ENCODE assay signal across 8 cellular contexts in the genomic region with DNA sequence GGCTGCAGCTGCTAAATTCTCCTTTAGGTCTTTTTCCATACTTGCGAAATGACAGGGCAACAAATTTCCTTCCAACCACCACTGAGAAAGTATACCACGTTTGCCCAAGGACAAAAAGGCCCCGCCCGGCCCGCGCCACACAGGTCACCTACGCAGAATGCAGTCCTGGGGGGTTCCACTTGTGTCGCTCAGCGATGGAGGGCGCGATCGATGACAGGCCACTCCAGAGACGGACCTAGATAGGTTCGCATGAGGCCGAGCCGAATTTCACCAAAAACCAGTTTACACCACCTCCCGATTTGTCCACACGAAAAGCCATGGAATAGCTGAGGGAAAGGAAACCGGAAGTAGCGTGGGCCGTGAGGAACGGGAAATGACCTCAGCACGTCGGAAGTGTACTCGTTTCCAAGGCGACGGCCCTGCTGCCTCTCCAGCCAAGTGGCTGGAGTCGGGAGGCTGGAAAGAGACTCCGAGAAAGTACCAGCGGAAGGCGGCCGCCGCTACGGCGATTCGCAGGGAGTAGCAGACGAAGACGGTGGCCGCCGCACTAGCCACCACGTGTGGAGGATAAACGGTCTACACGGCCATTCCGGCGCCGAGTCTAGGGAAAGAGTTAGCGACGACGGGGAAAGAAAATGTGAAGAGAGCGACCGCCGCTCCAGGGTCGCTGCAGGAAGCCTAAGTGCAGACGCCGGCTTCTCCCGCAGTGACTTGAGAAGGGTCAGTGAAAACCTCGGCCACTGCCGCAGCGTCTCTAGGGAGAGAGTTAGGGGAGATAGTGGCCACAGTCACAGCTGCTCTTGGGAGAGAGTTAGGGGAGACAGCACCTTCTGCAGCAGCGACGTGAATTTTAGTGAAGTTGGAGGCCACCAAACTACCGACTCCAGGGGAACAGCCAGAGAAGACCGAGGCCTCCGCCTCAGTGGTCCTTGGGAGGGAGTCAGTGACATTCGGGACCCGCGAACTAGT. TPM values are rescaled to one million over a fixed set of nuclear protein-coding genes. Genes with fewer than 3 reads are reported as not detected.
DNase-seq lines count a peak whose midpoint lies in the region; ATAC-seq, FAIRE-seq and TF ChIP-seq lines count a peak whose summit lies in the region.

A gene (plus strand): TSS at position 398 of the 969 bp plus-strand sequence. CDS start 959 bp downstream, outside the sequence.

- H3K4me3 Mint-ChIP-seq in naive thymus-derived CD8-positive, alpha-beta T cell: peak within 1 kb of the TSS; percentile 93 to 100 (median 100)

- H3K4me3 ChIP-seq in fibroblast of mammary gland (ENCODE audit: control insufficient read depth, low read depth, low read length): peak within 1 kb of the TSS; percentile 81

- TF ChIP-seq CTCF in fibroblast of mammary gland (conservative IDR thresholded peaks at IDR 0.05; ENCODE audit: control insufficient read depth, insufficient read depth, low read depth, low read length): no peak

- peak within 1 kb of the TSS; percentile 73 for H3K27ac ChIP-seq in KOPT-K1 (ENCODE audit: low read depth, low read length, poor library complexity, severe bottlenecking)

- no peaks in the 10 kb centered on the region for H3K9me3 ChIP-seq in KOPT-K1 (ENCODE audit: insufficient read depth, low read length, poor library complexity, severe bottlenecking)

- peaks cover 11 to 35% (median 14%) of the 10 kb centered on the region in 3 donors for H3K36me3 Mint-ChIP-seq in naive thymus-derived CD8-positive, alpha-beta T cell

- peaks cover 37% of the 10 kb centered on the region for H3K36me3 ChIP-seq in KOPT-K1 (ENCODE audit: insufficient read depth, low read length)

- POLR2A ChIA-PET in naive thymus-derived CD8-positive, alpha-beta T cell (lab: Charles Lee): interaction anchor here (0.6 to 2.7 kb wide), 5 partner anchors 17 to 293 kb away, joined by 3 to 33 read pairs (median 5); a partner anchor contains a TSS

- peak; percentile 93 for DNase-seq in DMS79 treated with DMSO at 0.1 percent for 48 hours (lab: John Stamatoyannopoulos, UW)
- peak; percentile 85 for DNase-seq in RCC 7860 (ENCODE audit: low spot score)
- DNase-seq in activated T-helper 1 cell treated with anti-CD3 and anti-CD28 coated beads, Interleukin-2, amount 50 U/mL, for 16 hours (ENCODE audit: low read depth in 1 of 2, low spot score in 1 of 2): peak; percentile 57 to 75
- peak; percentile 95 for DNase-seq in fibroblast of mammary gland (ENCODE audit: low read depth)
- peak; percentile 69 to 93 (median 86) for DNase-seq in naive thymus-derived CD8-positive, alpha-beta T cell
- DNase-seq in stimulated activated naive CD4-positive, alpha-beta T cell (lab: John Stamatoyannopoulos, UW): peak; percentile 76 to 89 (median 82)

- H3K27ac Mint-ChIP-seq in naive thymus-derived CD8-positive, alpha-beta T cell: peak within 1 kb of the TSS; percentile 94 to 100 (median 100)

- no peaks in the 10 kb centered on the region for H3K27me3 Mint-ChIP-seq in naive thymus-derived CD8-positive, alpha-beta T cell

- H3K4me1 Mint-ChIP-seq in naive thymus-derived CD8-positive, alpha-beta T cell: peaks cover 28 to 54% (median 51%) of the 10 kb centered on the region in 4 donors

- no peaks in the 10 kb centered on the region for H3K9me3 Mint-ChIP-seq in naive thymus-derived CD8-positive, alpha-beta T cell

- peak; percentile 94 for ATAC-seq in GM21786 (IDR thresholded peaks at IDR 0.05; ENCODE audit: unreplicated experiment)
- ATAC-seq in naive thymus-derived CD8-positive, alpha-beta T cell: peak; percentile 72 to 76

- peak; percentile 18 for FAIRE-seq in RCC 7860 (lab: Jason Lieb, UNC)

RNA-seq across cellular contexts. Expression of the gene that starts here (rescaled TPM):
- 1 to 10 TPM; 8.1 to 8.3 TPM for total RNA-seq in naive thymus-derived CD8-positive, alpha-beta T cell
- polyA plus RNA-seq in naive thymus-derived CD8-positive, alpha-beta T cell: 1 to 10 TPM; 3.4 to 6.5 (median 5.5) TPM

Comparison
In these comparisons a context has a peak if more than half of its experiments do, and no peak if none do; other contexts are left out.
1. Peak in every context shown above with its lines: DNase-seq, ATAC-seq, H3K4me3 ChIP-seq and H3K27ac ChIP-seq.